ENCODE assay signal across 9 cellular contexts in genomic region chr2:187129866-187130265, GRCh38.
"Had no signal": no experiment of that assay in that cellular context is flagged by ENCODE, and none has a peak within 500 bp of the region (broad histone marks: within the 10 kb centered on the region; RNA-seq: fewer than 3 reads in every experiment).

No MANE protein-coding gene starts in this region.

- H3K4me2 ChIP-seq: GM23338 had no signal

- H3K4me1 ChIP-seq: HAP-1 had no signal

- H3K27ac ChIP-seq: GM23248 had no signal

- DNase-seq: GM23248, GOT3, H7, H9, HCEC 1CT, HFFc6 had no signal

- ATAC-seq: GM23338, HCT116 had no signal

- H3K9me3 ChIP-seq: HAP-1 had no signal

- H3K36me3 ChIP-seq: HAP-1 had no signal

- H3K9ac ChIP-seq: GM23248 had no signal

- H3K4me3 ChIP-seq: GM23248, GM23338, HAP-1 had no signal

- H2AFZ ChIP-seq: GM23248, GM23338 had no signal
